9 cellular contexts compared by ENCODE assay signal in genomic region chr20:21048841-21049273, GRCh38. TPM values are rescaled to one million over a fixed set of nuclear protein-coding genes. Genes with fewer than 3 reads are reported as not detected.
DNase-seq lines count a peak whose midpoint lies in the region; ATAC-seq, FAIRE-seq and TF ChIP-seq lines count a peak whose summit lies in the region.
"Had no signal": no experiment of that assay in that cellular context is flagged by ENCODE, and none has a peak within 500 bp of the region (broad histone marks: within the 10 kb centered on the region; RNA-seq: fewer than 3 reads in every experiment).

No MANE protein-coding gene starts in this region.

- peak; percentile 17 for DNase-seq in Calu3
- peak; percentile 9 for DNase-seq in HCEC 1CT
- DNase-seq in SJCRH30: peak; percentile 47 to 71
- peak; percentile 57 to 73 for DNase-seq in activated naive CD4-positive, alpha-beta T cell treated with anti-CD3 and anti-CD28 coated beads, Interleukin-2, amount 50 U/mL, for 72 hours (ENCODE audit: low spot score in 2 of 2)
- peak; percentile 55 for DNase-seq in HepG2 (ENCODE audit: low spot score)
- DNase-seq in substantia nigra (lab: John Stamatoyannopoulos, UW): peak in 25 of 49 donors; percentile 3 to 50 (median 17)
- DNase-seq in epidermal melanocyte (ENCODE audit: insufficient read length, low spot score): no peak
- no peak for DNase-seq in T1000 (lab: John Stamatoyannopoulos, UW)

- no peaks in the 10 kb centered on the region for H3K79me2 ChIP-seq in HepG2 (ENCODE audit: insufficient read depth, low read length)

- no peaks in the 10 kb centered on the region for H3K36me3 ChIP-seq in SJCRH30
- no peaks in the 10 kb centered on the region for H3K36me3 ChIP-seq in HepG2 (replicated peaks in 1 of 2; ENCODE audit: control insufficient read depth in 1 of 2, insufficient read depth in 2 of 2, low read length in 2 of 2)

- H3K9ac ChIP-seq in HepG2 (ENCODE audit: insufficient read depth, low read depth, low read length): no peak overlapping the region

- no peaks in the 10 kb centered on the region for H3K27me3 ChIP-seq in SJCRH30
- H3K27me3 ChIP-seq in HepG2 (ENCODE audit: control insufficient read depth in 1 of 2, insufficient read depth in 2 of 2, low read length in 2 of 2): no peaks in the 10 kb centered on the region

- POLR2A ChIA-PET in HepG2 (lab: Yijun Ruan, JAX): interaction anchor here (0.6 to 0.7 kb wide), 2 partner anchors 77 to 81 kb away, joined by 3 to 4 read pairs; partner anchors contain the start of gene KIZ

- intact Hi-C loops in Calu3 (cut with micrococcal nuclease; ENCODE audit: unreplicated experiment) (no loop called here), HepG2 (cut with micrococcal nuclease; ENCODE audit: unreplicated experiment) (no loop called here)

- no peak overlapping the region for H3K27ac Mint-ChIP-seq in Calu3 (ENCODE audit: unreplicated experiment)
- H3K27ac Mint-ChIP-seq in activated naive CD4-positive, alpha-beta T cell treated with anti-CD3 and anti-CD28 coated beads, Interleukin-2, amount 50 U/mL, for 72 hours: no peak overlapping the region

- H3K9me3 Mint-ChIP-seq in Calu3 (ENCODE audit: low read depth, unreplicated experiment): no peaks in the 10 kb centered on the region
- no peaks in the 10 kb centered on the region for H3K9me3 Mint-ChIP-seq in activated naive CD4-positive, alpha-beta T cell treated with anti-CD3 and anti-CD28 coated beads, Interleukin-2, amount 50 U/mL, for 72 hours

- H2AFZ ChIP-seq in HepG2 (ENCODE audit: low read length): no peak overlapping the region

- TF ChIP-seq RAD21 in HepG2 (CRISPR knock-in tag; IDR thresholded peaks at IDR 0.05): peak; percentile 75

- H3K9me3 ChIP-seq in SJCRH30 (replicated peaks) (no peaks in the 10 kb centered on the region), HepG2 (ENCODE audit: low read length) (no peaks in the 10 kb centered on the region)

- H3K27ac ChIP-seq in SJCRH30 (no peak overlapping the region), HepG2 (ENCODE audit: extremely low read length, insufficient read depth, low read length) (no peak overlapping the region), substantia nigra (ENCODE audit: low read depth, low read length, poor library complexity, severe bottlenecking) (no peak overlapping the region)

- H3K27me3 Mint-ChIP-seq in Calu3 (ENCODE audit: unreplicated experiment): no peaks in the 10 kb centered on the region

- no peak overlapping the region for H3K4me3 Mint-ChIP-seq in Calu3 (ENCODE audit: low read depth, unreplicated experiment)

- CTCF ChIA-PET in Calu3 (lab: Charles Lee): no interaction called here
- CTCF ChIA-PET in HepG2 (lab: Yijun Ruan, JAX; ENCODE audit: low intra/inter-chr PET ratio, low total read pairs): interaction anchor here (1.3 to 2.7 kb wide), 2 partner anchors 187 to 457 kb away, joined by 3 to 14 read pairs; no protein-coding TSS in a partner anchor

- no peak for TF ChIP-seq CTCF in Calu3 (IDR thresholded peaks at IDR 0.05; ENCODE audit: unreplicated experiment)
- peak; percentile 79 for TF ChIP-seq CTCF in HepG2 (CRISPR knock-in tag; IDR thresholded peaks at IDR 0.05)

- H3K4me1 Mint-ChIP-seq in Calu3 (ENCODE audit: low read depth, unreplicated experiment): no peaks in the 10 kb centered on the region

- peaks cover 22% of the 10 kb centered on the region for H3K4me1 ChIP-seq in SJCRH30
- peaks cover 58% of the 10 kb centered on the region for H3K4me1 ChIP-seq in HepG2 (ENCODE audit: insufficient read depth, low read length)

- H3K36me3 Mint-ChIP-seq in Calu3 (ENCODE audit: insufficient read depth, unreplicated experiment): no peaks in the 10 kb centered on the region
- H3K36me3 Mint-ChIP-seq in activated naive CD4-positive, alpha-beta T cell treated with anti-CD3 and anti-CD28 coated beads, Interleukin-2, amount 50 U/mL, for 72 hours: no peaks in the 10 kb centered on the region

- TF ChIP-seq POLR2A in HepG2 (IDR thresholded peaks at IDR 0.05; ENCODE audit: insufficient read depth in 1 of 2, low read depth in 2 of 2, low read length in 2 of 2): no peak

- ATAC-seq in activated naive CD4-positive, alpha-beta T cell treated with anti-CD3 and anti-CD28 coated beads, Interleukin-2, amount 50 U/mL, for 72 hours: peak; percentile 71 to 74
- peak; percentile 77 for ATAC-seq in HepG2

- no peak overlapping the region for H3K4me2 ChIP-seq in HepG2 (ENCODE audit: low read depth, low read length)

- H4K20me1 ChIP-seq in HepG2 (ENCODE audit: insufficient read depth, low read length): no peaks in the 10 kb centered on the region

- WGBS in HepG2 (ENCODE audit: low lambda C conversion rate): 50% methylated on average over 5 of the region's 5 CpGs

- H3K4me3 ChIP-seq in SJCRH30: no peak overlapping the region
- H3K4me3 ChIP-seq in HepG2 (replicated peaks in 1 of 3; ENCODE audit: insufficient read depth in 1 of 3, low read depth in 2 of 3, low read length in 3 of 3): no peak overlapping the region

- BruUV-seq in Calu3 (replicated peaks; lab: Mats Ljungman, UMichigan): no TSS peak
- BruUV-seq in HepG2 (replicated peaks; lab: Mats Ljungman, UMichigan): no TSS peak

- in situ Hi-C loops in HepG2 (cut with HindIII; ENCODE audit: extremely low pct_ligation_motif_present, low pct_unique_long_range_greater_than_20kb): no loop called here

- no peak for TF ChIP-seq EP300 in HepG2 (IDR thresholded peaks at IDR 0.05; ENCODE audit: low read depth in 2 of 2, low read length in 2 of 2)
- TF ChIP-seq EP300 in HepG2 (CRISPR knock-in tag; IDR thresholded peaks at IDR 0.05; ENCODE audit: borderline replicate concordance): no peak

- FAIRE-seq in HepG2 (lab: Jason Lieb, UNC): no peak

TF ChIP-seq in HepG2, 621 proteins besides CTCF, POLR2A, EP300 and RAD21 (continues in another document):
- TF ChIP-seq PITX1 (CRISPR knock-in tag; IDR thresholded peaks at IDR 0.05): peak; percentile 34; the same call in 1 of the 2 replicates
- no peak for TF ChIP-seq SAFB2 (CRISPR knock-in tag; IDR thresholded peaks at IDR 0.05; ENCODE audit: borderline replicate concordance, low read depth)
- no peak for TF ChIP-seq NR0B2 (CRISPR knock-in tag; IDR thresholded peaks at IDR 0.05)
- TF ChIP-seq, protein P1, sequence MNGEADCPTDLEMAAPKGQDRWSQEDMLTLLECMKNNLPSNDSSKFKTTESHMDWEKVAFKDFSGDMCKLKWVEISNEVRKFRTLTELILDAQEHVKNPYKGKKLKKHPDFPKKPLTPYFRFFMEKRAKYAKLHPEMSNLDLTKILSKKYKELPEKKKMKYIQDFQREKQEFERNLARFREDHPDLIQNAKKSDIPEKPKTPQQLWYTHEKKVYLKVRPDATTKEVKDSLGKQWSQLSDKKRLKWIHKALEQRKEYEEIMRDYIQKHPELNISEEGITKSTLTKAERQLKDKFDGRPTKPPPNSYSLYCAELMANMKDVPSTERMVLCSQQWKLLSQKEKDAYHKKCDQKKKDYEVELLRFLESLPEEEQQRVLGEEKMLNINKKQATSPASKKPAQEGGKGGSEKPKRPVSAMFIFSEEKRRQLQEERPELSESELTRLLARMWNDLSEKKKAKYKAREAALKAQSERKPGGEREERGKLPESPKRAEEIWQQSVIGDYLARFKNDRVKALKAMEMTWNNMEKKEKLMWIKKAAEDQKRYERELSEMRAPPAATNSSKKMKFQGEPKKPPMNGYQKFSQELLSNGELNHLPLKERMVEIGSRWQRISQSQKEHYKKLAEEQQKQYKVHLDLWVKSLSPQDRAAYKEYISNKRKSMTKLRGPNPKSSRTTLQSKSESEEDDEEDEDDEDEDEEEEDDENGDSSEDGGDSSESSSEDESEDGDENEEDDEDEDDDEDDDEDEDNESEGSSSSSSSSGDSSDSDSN (CRISPR knock-in tag; IDR thresholded peaks at IDR 0.05): 0 out of 2 replicates have a peak, but pooled peaks have one; percentile 20
- TF ChIP-seq ARNTL (CRISPR knock-in tag; IDR thresholded peaks at IDR 0.05): 0 out of 2 replicates have a peak, but pooled peaks have one; percentile 33
- TF ChIP-seq ZNF891 (CRISPR knock-in tag; IDR thresholded peaks at IDR 0.05): 0 out of 2 replicates have a peak, but pooled peaks have one; percentile 58
- TF ChIP-seq ZNF556 (CRISPR knock-in tag; IDR thresholded peaks at IDR 0.05; ENCODE audit: borderline replicate concordance): 0 out of 2 replicates have a peak, but pooled peaks have one; percentile 37
- no peak for TF ChIP-seq TMF1 (CRISPR knock-in tag; IDR thresholded peaks at IDR 0.05; ENCODE audit: low read depth)
- TF ChIP-seq GFI1 (CRISPR knock-in tag; IDR thresholded peaks at IDR 0.05; ENCODE audit: borderline replicate concordance): no peak
- no peak for TF ChIP-seq RARA (CRISPR knock-in tag; IDR thresholded peaks at IDR 0.05)
- TF ChIP-seq ZNF589 (CRISPR knock-in tag; conservative IDR thresholded peaks at IDR 0.05): no peak

RNA-seq across cellular contexts. Expression of gene LINC00237, which starts 57.3 kb away (rescaled TPM):
- total RNA-seq in Calu3 (2022): not detected in 2 replicates
- total RNA-seq in SJCRH30 (2014; rRNA removed; shearing (Covaris generic)): not detected in 2 replicates
- not detected for total RNA-seq in activated naive CD4-positive, alpha-beta T cell treated with anti-CD3 and anti-CD28 coated beads, Interleukin-2, amount 50 U/mL, for 72 hours
- not detected in 2 replicates for total RNA-seq in HepG2 (2016; rRNA removed; fragmentation: Illumina TruSeq; extraction: Trizol)
- not detected in 2 replicates for total RNA-seq in HepG2 (2016; cell fraction: cytosol; rRNA removed; fragmentation: Illumina TruSeq; extraction: Trizol; ENCODE audit: low read depth)
- total RNA-seq in HepG2 (2016; cell fraction: insoluble cytoplasmic fraction; rRNA removed; fragmentation: Illumina TruSeq; extraction: Trizol): not detected in 2 replicates
- not detected in 2 replicates for total RNA-seq in HepG2 (2016; cell fraction: membrane; rRNA removed; fragmentation: Illumina TruSeq; extraction: Trizol)
- not detected in 2 replicates for total RNA-seq in HepG2 (2016; cell fraction: nucleus; rRNA removed; fragmentation: Illumina TruSeq; extraction: Trizol)
- not detected in 2 replicates for polyA plus RNA-seq in HepG2 (2011; rRNA removed)
- polyA plus RNA-seq in HepG2 (2011; cell fraction: cytosol; rRNA removed): not detected in 2 replicates
- polyA plus RNA-seq in HepG2 (2011; cell fraction: nucleus; rRNA removed): not detected in 2 replicates
- not detected in 2 replicates for polyA plus RNA-seq in HepG2 (2012)
- polyA plus RNA-seq in HepG2 (2016; cell fraction: cytosol; fragmentation: Illumina TruSeq; extraction: Trizol; ENCODE audit: low read depth): not detected in 2 replicates
- not detected in 2 replicates for polyA plus RNA-seq in HepG2 (2016; cell fraction: insoluble cytoplasmic fraction; fragmentation: Illumina TruSeq; extraction: Trizol; ENCODE audit: low read depth)
- not detected in 2 replicates for polyA plus RNA-seq in HepG2 (2016; cell fraction: membrane; fragmentation: Illumina TruSeq; extraction: Trizol; ENCODE audit: low read depth)
- polyA plus RNA-seq in HepG2 (2016; cell fraction: nucleus; fragmentation: Illumina TruSeq; extraction: Trizol; ENCODE audit: insufficient read depth, low read depth): not detected in 2 replicates
- polyA minus RNA-seq in HepG2 (2011; rRNA and poly(A)+ RNA removed; ENCODE audit: low replicate concordance): not detected in 2 replicates
- polyA minus RNA-seq in HepG2 (2011; cell fraction: cytosol; rRNA and poly(A)+ RNA removed): not detected in 2 replicates
- polyA minus RNA-seq in HepG2 (2011; cell fraction: nucleus; rRNA and poly(A)+ RNA removed): not detected in 2 replicates
- total RNA-seq: T-helper 1 cell treated with Interleukin-12 subunit alpha and Interleukin-12 subunit beta and Interleukin-4 antibody, amounts not matched to agents 30 ng/mL and 1 ng/mL, for 36 hours had no signal

Comparison
In these comparisons a context has a peak if more than half of its experiments do, and no peak if none do; other contexts are left out.
1. DNase-seq: peak in Calu3 (single experiment), HCEC 1CT (single experiment), SJCRH30 (2 of 2), activated naive CD4-positive, alpha-beta T cell treated with anti-CD3 and anti-CD28 coated beads, Interleukin-2, amount 50 U/mL, for 72 hours (2 of 2), HepG2 (single experiment) and substantia nigra (25 of 49); none in epidermal melanocyte (single experiment) and T1000 (single experiment).